Comparison of ENCODE assay signal across 19 cellular contexts in genomic region chr5:107195996-107196395, GRCh38.
A peak's percentile ranks its signal among the peaks of the same experiment; 100 is the strongest.
DNase-seq lines count a peak whose midpoint lies in the region; ATAC-seq and TF ChIP-seq lines count a peak whose summit lies in the region.
"Had no signal": no experiment of that assay in that cellular context is flagged by ENCODE, and none has a peak within 500 bp of the region (broad histone marks: within the 10 kb centered on the region; RNA-seq: fewer than 3 reads in every experiment).

No MANE protein-coding gene starts in this region.

- no peak for ATAC-seq in stimulated activated effector memory CD8-positive, alpha-beta T cell treated with anti-CD3 and anti-CD28 coated beads, Interleukin-12 subunit alpha, Interleukin-12 subunit beta, amount 100 ng/mL, for 72 hours
- no peak for ATAC-seq in HG03520 (IDR thresholded peaks at IDR 0.05; ENCODE audit: unreplicated experiment)
- ATAC-seq: A549, GM23338 had no signal

- H3K4me1 Mint-ChIP-seq in glutamatergic neuron (ENCODE audit: low read depth, unreplicated experiment) (peaks cover 18% of the 10 kb centered on the region), MCF 10A (ENCODE audit: insufficient read depth, unreplicated experiment) (no peaks in the 10 kb centered on the region)
- no peaks in the 10 kb centered on the region for H3K4me1 Mint-ChIP-seq in stimulated activated effector memory CD8-positive, alpha-beta T cell treated with anti-CD3 and anti-CD28 coated beads, Interleukin-12 subunit alpha, Interleukin-12 subunit beta, amount 100 ng/mL, for 72 hours
- H3K4me1 Mint-ChIP-seq: CD4-positive, alpha-beta memory T cell had no signal

- no peaks in the 10 kb centered on the region for H3K27me3 ChIP-seq in A673 (replicated peaks; ENCODE audit: insufficient read depth, low read depth, low read length, poor library complexity)

- POLR2A ChIA-PET in A673 (lab: Charles Lee; ENCODE audit: low non-redundant PET) (interaction anchor here (0.6 kb wide), 1 partner anchor 148 kb away, joined by 4 read pairs; no protein-coding TSS in a partner anchor), MCF 10A (lab: Yijun Ruan, JAX) (no interaction called here)

- BruUV-seq in A673 (replicated peaks; lab: Mats Ljungman, UMichigan) (no TSS peak), MCF 10A (replicated peaks; lab: Mats Ljungman, UMichigan) (no TSS peak)

- peaks cover 33% of the 10 kb centered on the region for H3K4me1 ChIP-seq in A673 (ENCODE audit: insufficient read depth, low read length, poor library complexity, severe bottlenecking)
- H3K4me1 ChIP-seq: A549, HAP-1 had no signal

- H3K9me3 ChIP-seq in A673 (ENCODE audit: low read depth, low read length, poor library complexity, severe bottlenecking): no peaks in the 10 kb centered on the region
- H3K9me3 ChIP-seq: A549, HAP-1 had no signal

- TF ChIP-seq CTCF in A673 (conservative IDR thresholded peaks at IDR 0.05; ENCODE audit: low read depth, low read length) (no peak), glutamatergic neuron (IDR thresholded peaks at IDR 0.05; ENCODE audit: partially characterized antibody, unreplicated experiment) (no peak), MCF 10A (IDR thresholded peaks at IDR 0.05; ENCODE audit: unreplicated experiment) (no peak)

- peaks cover 3% of the 10 kb centered on the region for H3K9me3 Mint-ChIP-seq in glutamatergic neuron (ENCODE audit: unreplicated experiment)
- H3K9me3 Mint-ChIP-seq in stimulated activated effector memory CD8-positive, alpha-beta T cell treated with anti-CD3 and anti-CD28 coated beads, Interleukin-12 subunit alpha, Interleukin-12 subunit beta, amount 100 ng/mL, for 72 hours: peaks cover 3% of the 10 kb centered on the region
- peaks cover 7% of the 10 kb centered on the region for H3K9me3 Mint-ChIP-seq in MCF 10A (ENCODE audit: unreplicated experiment)
- H3K9me3 Mint-ChIP-seq: GM23338 had no signal

- H3K4me3 ChIP-seq in A673 (ENCODE audit: low read depth, low read length, poor library complexity, severe bottlenecking): no peak overlapping the region
- H3K4me3 ChIP-seq: A549, GM23338, HAP-1 had no signal

- no peaks in the 10 kb centered on the region for H3K36me3 Mint-ChIP-seq in glutamatergic neuron (ENCODE audit: unreplicated experiment)
- no peaks in the 10 kb centered on the region for H3K36me3 Mint-ChIP-seq in stimulated activated effector memory CD8-positive, alpha-beta T cell treated with anti-CD3 and anti-CD28 coated beads, Interleukin-12 subunit alpha, Interleukin-12 subunit beta, amount 100 ng/mL, for 72 hours
- H3K36me3 Mint-ChIP-seq in MCF 10A (ENCODE audit: insufficient read depth, unreplicated experiment): no peaks in the 10 kb centered on the region
- H3K36me3 Mint-ChIP-seq: CD4-positive, alpha-beta memory T cell had no signal

- intact Hi-C loops in A673 (cut with micrococcal nuclease; ENCODE audit: unreplicated experiment): loop anchor here (5.0 to 10.0 kb wide), 2 partner anchors 379 to 476 kb away; partner anchors contain the start of gene EFNA5
- intact Hi-C loops in MCF 10A (cut with micrococcal nuclease): no loop called here

- peak overlapping the region; percentile 57 for H3K27ac Mint-ChIP-seq in glutamatergic neuron (ENCODE audit: unreplicated experiment)
- H3K27ac Mint-ChIP-seq in stimulated activated effector memory CD8-positive, alpha-beta T cell treated with anti-CD3 and anti-CD28 coated beads, Interleukin-12 subunit alpha, Interleukin-12 subunit beta, amount 100 ng/mL, for 72 hours: no peak overlapping the region
- H3K27ac Mint-ChIP-seq in MCF 10A (ENCODE audit: low read depth, unreplicated experiment): no peak overlapping the region
- H3K27ac Mint-ChIP-seq: CD4-positive, alpha-beta memory T cell; GM23338; HFFc6 had no signal

- DNase-seq in A673 (ENCODE audit: low spot score) (peak; percentile 73), NCI-H69 (lab: John Stamatoyannopoulos, UW) (peak; percentile 20), glutamatergic neuron (peak; percentile 23), putamen (ENCODE audit: low spot score) (peak; percentile 40), MCF 10A (ENCODE audit: unreplicated experiment) (no peak)
- no peak for DNase-seq in stimulated activated effector memory CD8-positive, alpha-beta T cell treated with anti-CD3 and anti-CD28 coated beads, Interleukin-12 subunit alpha, Interleukin-12 subunit beta, amount 100 ng/mL, for 72 hours (ENCODE audit: low spot score in 2 of 2)
- DNase-seq: 8988T; C1 segment of cervical spinal cord; Calu3; CD4-positive, alpha-beta memory T cell; COR-L47; DMS53; DMS79 treated with DMSO at 0.1 percent for 48 hours; GF-D8; HFFc6 had no signal

- no peaks in the 10 kb centered on the region for H3K36me3 ChIP-seq in A673 (ENCODE audit: insufficient read depth, low read length, poor library complexity, severe bottlenecking)
- H3K36me3 ChIP-seq: HAP-1 had no signal

- CTCF ChIA-PET in A673 (lab: Charles Lee): interaction anchor here (0.9 to 1.3 kb wide), 2 partner anchors 51 to 52 kb away, joined by 4 to 5 read pairs; no protein-coding TSS in a partner anchor
- CTCF ChIA-PET in MCF 10A (lab: Yijun Ruan, JAX): interaction anchor here (0.8 kb wide), 1 partner anchor 52 kb away, joined by 3 read pairs; no protein-coding TSS in a partner anchor

- H3K27ac ChIP-seq in A673 (ENCODE audit: low read depth, low read length, poor library complexity, severe bottlenecking): peak overlapping the region; percentile 58
- H3K27ac ChIP-seq: A549 had no signal

- H3K4me3 Mint-ChIP-seq in glutamatergic neuron (ENCODE audit: unreplicated experiment) (no peak overlapping the region), MCF 10A (ENCODE audit: unreplicated experiment) (no peak overlapping the region)
- H3K4me3 Mint-ChIP-seq in stimulated activated effector memory CD8-positive, alpha-beta T cell treated with anti-CD3 and anti-CD28 coated beads, Interleukin-12 subunit alpha, Interleukin-12 subunit beta, amount 100 ng/mL, for 72 hours: no peak overlapping the region
- H3K4me3 Mint-ChIP-seq: CD4-positive, alpha-beta memory T cell; GM23338; HFFc6 had no signal

- H3K27me3 Mint-ChIP-seq in glutamatergic neuron (ENCODE audit: unreplicated experiment) (no peaks in the 10 kb centered on the region), MCF 10A (ENCODE audit: insufficient read depth, unreplicated experiment) (no peaks in the 10 kb centered on the region)
- H3K27me3 Mint-ChIP-seq: CD4-positive, alpha-beta memory T cell had no signal

Comparison
In these comparisons a context has a peak if more than half of its experiments do, and no peak if none do; other contexts are left out.
1. DNase-seq: peak in A673 (single experiment), NCI-H69 (single experiment), glutamatergic neuron (single experiment) and putamen (single experiment); none in stimulated activated effector memory CD8-positive, alpha-beta T cell treated with anti-CD3 and anti-CD28 coated beads, Interleukin-12 subunit alpha, Interleukin-12 subunit beta, amount 100 ng/mL, for 72 hours (0 of 2) and MCF 10A (single experiment).